Comparison of ENCODE assay signal across 30 cellular contexts in genomic region chr14:104518659-104519350, GRCh38.
"Had no signal": no experiment of that assay in that cellular context is flagged by ENCODE, and none has a peak within 500 bp of the region (broad histone marks: within the 10 kb centered on the region; RNA-seq: fewer than 3 reads in every experiment).

No MANE protein-coding gene starts in this region.

- H3K36me3 Mint-ChIP-seq: activated naive CD8-positive, alpha-beta T cell treated with anti-CD3 and anti-CD28 coated beads, Interleukin-2, amount 10 ng/mL, durations not matched to agents 7 days and 5 days; immature natural killer cell; stimulated activated memory B cell treated with anti-CD40 and anti-IgM and Interleukin-4, amounts not matched to agents 10 μg/mL and 1 μg/mL and 100 μg/mL, for 72 hours had no signal

- ATAC-seq: activated CD4-positive, alpha-beta T cell treated with anti-CD3 and anti-CD28 coated beads for 36 hours; esophagus mucosa; pancreas; sciatic nerve; stimulated activated memory B cell treated with anti-CD40 and anti-IgM and Interleukin-4, amounts not matched to agents 10 μg/mL and 1 μg/mL and 100 μg/mL, for 72 hours had no signal

- H3K9me3 Mint-ChIP-seq: activated naive CD8-positive, alpha-beta T cell treated with anti-CD3 and anti-CD28 coated beads, Interleukin-2, amount 10 ng/mL, durations not matched to agents 7 days and 5 days; dendritic cell treated with granulocyte-macrophage colony-stimulating factor and Interleukin-4, amounts not matched to agents 40 ng/mL and 50 ng/mL, for 4 days; immature natural killer cell had no signal

- DNase-seq: activated CD4-positive, alpha-beta T cell treated with anti-CD3 and anti-CD28 coated beads for 36 hours; activated CD4-positive, alpha-beta T cell treated with anti-CD3 and anti-CD28 coated beads, Interleukin-2, amount 50 U/mL, for 48 hours; activated CD4-positive, CD25-positive, alpha-beta regulatory T cell; activated effector memory CD4-positive, alpha-beta T cell treated with Interleukin-2 at 50 U/mL for 16 hours; activated naive CD4-positive, alpha-beta T cell treated with Interleukin-2 at 50 U/mL for 16 hours; activated naive CD8-positive, alpha-beta T cell treated with anti-CD3 and anti-CD28 coated beads, Interleukin-2, amount 10 ng/mL, durations not matched to agents 7 days and 5 days; central memory CD4-positive, alpha-beta T cell; foreskin fibroblast; hippocampal formation; immature natural killer cell; kidney glomerular epithelial cell; left ventricle myocardium inferior; pancreas; retina; stimulated activated CD4-positive, alpha-beta T cell treated with anti-CD3 and anti-CD28 coated beads, Interleukin-4, amount 100 ng/mL, for 24 hours; T-helper 1 cell; uterus had no signal

- H3K27me3 ChIP-seq: ascending aorta, neutrophil, pancreas, tibial nerve, uterus had no signal

- H3K36me3 ChIP-seq: ascending aorta, left ventricle myocardium inferior, neutrophil, pancreas, prostate gland, tibial nerve, uterus had no signal

- H3K9me3 ChIP-seq: neutrophil, pancreas, prostate gland had no signal

- H3K27ac ChIP-seq: ascending aorta, left ventricle myocardium inferior, neutrophil, pancreas, prostate gland, skin epidermis, tibial nerve, uterus had no signal

- FAIRE-seq: pancreas had no signal

- H3K4me1 ChIP-seq: ascending aorta, left ventricle myocardium inferior, pancreas, prostate gland, tibial nerve, uterus had no signal

- H3K4me3 Mint-ChIP-seq: activated CD4-positive, alpha-beta T cell treated with anti-CD3 and anti-CD28 coated beads for 36 hours; activated naive CD8-positive, alpha-beta T cell treated with anti-CD3 and anti-CD28 coated beads, Interleukin-2, amount 10 ng/mL, durations not matched to agents 7 days and 5 days; dendritic cell treated with granulocyte-macrophage colony-stimulating factor and Interleukin-4, amounts not matched to agents 40 ng/mL and 50 ng/mL, for 4 days; endodermal cell; immature natural killer cell; stimulated activated memory B cell treated with anti-CD40 and anti-IgM and Interleukin-4, amounts not matched to agents 10 μg/mL and 1 μg/mL and 100 μg/mL, for 72 hours had no signal

- H3K27ac Mint-ChIP-seq: activated CD4-positive, alpha-beta T cell treated with anti-CD3 and anti-CD28 coated beads for 36 hours; activated naive CD8-positive, alpha-beta T cell treated with anti-CD3 and anti-CD28 coated beads, Interleukin-2, amount 10 ng/mL, durations not matched to agents 7 days and 5 days; dendritic cell treated with granulocyte-macrophage colony-stimulating factor and Interleukin-4, amounts not matched to agents 40 ng/mL and 50 ng/mL, for 4 days; endodermal cell; immature natural killer cell; nephron; stimulated activated memory B cell treated with anti-CD40 and anti-IgM and Interleukin-4, amounts not matched to agents 10 μg/mL and 1 μg/mL and 100 μg/mL, for 72 hours had no signal

- H3K27me3 Mint-ChIP-seq: activated CD4-positive, alpha-beta T cell treated with anti-CD3 and anti-CD28 coated beads for 36 hours; activated naive CD8-positive, alpha-beta T cell treated with anti-CD3 and anti-CD28 coated beads, Interleukin-2, amount 10 ng/mL, durations not matched to agents 7 days and 5 days; dendritic cell treated with granulocyte-macrophage colony-stimulating factor and Interleukin-4, amounts not matched to agents 40 ng/mL and 50 ng/mL, for 4 days had no signal

- H3K4me3 ChIP-seq: ascending aorta, left ventricle myocardium inferior, lung, pancreas, prostate gland, skin epidermis, tibial nerve, uterus had no signal

- H3K4me1 Mint-ChIP-seq: activated CD4-positive, alpha-beta T cell treated with anti-CD3 and anti-CD28 coated beads for 36 hours; activated naive CD8-positive, alpha-beta T cell treated with anti-CD3 and anti-CD28 coated beads, Interleukin-2, amount 10 ng/mL, durations not matched to agents 7 days and 5 days; brain; endodermal cell; immature natural killer cell; nephron; stimulated activated memory B cell treated with anti-CD40 and anti-IgM and Interleukin-4, amounts not matched to agents 10 μg/mL and 1 μg/mL and 100 μg/mL, for 72 hours had no signal
